1 cellular context compared by ENCODE assay signal in the genomic region with DNA sequence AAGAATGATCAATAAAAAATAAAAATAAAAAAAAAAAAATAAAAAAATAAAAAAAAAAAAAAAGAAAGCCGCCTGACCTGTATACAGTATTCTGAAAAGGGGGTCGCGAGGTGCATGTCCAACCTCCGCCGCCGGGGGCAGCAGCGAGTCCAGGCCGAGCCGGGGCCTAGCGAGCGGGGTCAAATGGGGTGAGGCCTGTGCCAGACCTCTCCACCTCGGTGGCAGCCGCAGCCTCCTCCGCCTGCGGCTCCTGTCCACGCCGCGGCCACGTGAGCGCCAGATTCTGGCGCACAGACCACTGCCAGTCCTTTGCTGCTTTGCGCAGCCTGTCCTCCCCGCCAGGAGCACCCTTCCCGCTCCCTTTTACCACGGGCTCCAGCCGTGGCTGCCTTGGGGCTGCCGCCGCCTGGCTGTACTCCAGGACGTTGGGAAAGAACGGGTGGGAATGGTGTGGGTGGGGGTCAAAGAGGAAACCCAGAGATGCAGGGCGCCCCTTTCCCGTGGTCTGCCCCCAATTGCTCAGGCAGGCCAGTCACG.
TF ChIP-seq lines count a peak whose summit lies in the region.

No MANE protein-coding gene starts in this region.

TF ChIP-seq in HepG2, 621 proteins besides CTCF, POLR2A, EP300 and RAD21 (continued from another document and continues in another):
- peak; percentile 92; the same call in 1 of the 2 replicates for TF ChIP-seq CERS6 (CRISPR knock-in tag; IDR thresholded peaks at IDR 0.05)
- TF ChIP-seq NFKBIZ (CRISPR knock-in tag; IDR thresholded peaks at IDR 0.05), result peak; percentile 92
- TF ChIP-seq ZBTB42 (CRISPR knock-in tag; IDR thresholded peaks at IDR 0.05), result peak; percentile 92
- TF ChIP-seq ADNP (CRISPR knock-in tag; IDR thresholded peaks at IDR 0.05), result no peak
- peak; percentile 93 for TF ChIP-seq SNAPC2 (CRISPR knock-in tag; IDR thresholded peaks at IDR 0.05)
- TF ChIP-seq HNRNPUL1 (IDR thresholded peaks at IDR 0.05; ENCODE audit: low read depth, low read length), result no peak
- TF ChIP-seq, protein P1, sequence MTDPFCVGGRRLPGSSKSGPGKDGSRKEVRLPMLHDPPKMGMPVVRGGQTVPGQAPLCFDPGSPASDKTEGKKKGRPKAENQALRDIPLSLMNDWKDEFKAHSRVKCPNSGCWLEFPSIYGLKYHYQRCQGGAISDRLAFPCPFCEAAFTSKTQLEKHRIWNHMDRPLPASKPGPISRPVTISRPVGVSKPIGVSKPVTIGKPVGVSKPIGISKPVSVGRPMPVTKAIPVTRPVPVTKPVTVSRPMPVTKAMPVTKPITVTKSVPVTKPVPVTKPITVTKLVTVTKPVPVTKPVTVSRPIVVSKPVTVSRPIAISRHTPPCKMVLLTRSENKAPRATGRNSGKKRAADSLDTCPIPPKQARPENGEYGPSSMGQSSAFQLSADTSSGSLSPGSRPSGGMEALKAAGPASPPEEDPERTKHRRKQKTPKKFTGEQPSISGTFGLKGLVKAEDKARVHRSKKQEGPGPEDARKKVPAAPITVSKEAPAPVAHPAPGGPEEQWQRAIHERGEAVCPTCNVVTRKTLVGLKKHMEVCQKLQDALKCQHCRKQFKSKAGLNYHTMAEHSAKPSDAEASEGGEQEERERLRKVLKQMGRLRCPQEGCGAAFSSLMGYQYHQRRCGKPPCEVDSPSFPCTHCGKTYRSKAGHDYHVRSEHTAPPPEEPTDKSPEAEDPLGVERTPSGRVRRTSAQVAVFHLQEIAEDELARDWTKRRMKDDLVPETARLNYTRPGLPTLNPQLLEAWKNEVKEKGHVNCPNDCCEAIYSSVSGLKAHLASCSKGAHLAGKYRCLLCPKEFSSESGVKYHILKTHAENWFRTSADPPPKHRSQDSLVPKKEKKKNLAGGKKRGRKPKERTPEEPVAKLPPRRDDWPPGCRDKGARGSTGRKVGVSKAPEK (CRISPR knock-in tag; IDR thresholded peaks at IDR 0.05; ENCODE audit: borderline replicate concordance), result peak; percentile 95; the same call in 1 of the 2 replicates
- TF ChIP-seq ZNF362 (CRISPR knock-in tag; IDR thresholded peaks at IDR 0.05; ENCODE audit: borderline replicate concordance), result peak; percentile 73; the same call in 1 of the 2 replicates
- TF ChIP-seq ZNF552 (CRISPR knock-in tag; IDR thresholded peaks at IDR 0.05; ENCODE audit: borderline replicate concordance), result peak; percentile 95
- no peak for TF ChIP-seq ATF1 (CRISPR knock-in tag; IDR thresholded peaks at IDR 0.05)
- TF ChIP-seq MEIS2 (CRISPR knock-in tag; IDR thresholded peaks at IDR 0.05), result peak; percentile 95
- 0 out of 2 replicates have a peak, but pooled peaks have one; percentile 71 for TF ChIP-seq ZNF383 (CRISPR knock-in tag; IDR thresholded peaks at IDR 0.05; ENCODE audit: borderline replicate concordance)
- no peak; the same call in 1 of the 2 replicates for TF ChIP-seq XBP1 (CRISPR knock-in tag; IDR thresholded peaks at IDR 0.05)
- peak; percentile 62; the same call in 1 of the 2 replicates for TF ChIP-seq JUN (CRISPR knock-in tag; IDR thresholded peaks at IDR 0.05)
- 0 out of 2 replicates have a peak, but pooled peaks have one; percentile 33 for TF ChIP-seq ZBTB4 (CRISPR knock-in tag; IDR thresholded peaks at IDR 0.05; ENCODE audit: borderline replicate concordance)
- TF ChIP-seq SOX6 (IDR thresholded peaks at IDR 0.05), result no peak
- TF ChIP-seq SOX6 (CRISPR knock-in tag; IDR thresholded peaks at IDR 0.05), result peak; percentile 95
- TF ChIP-seq ATRX (CRISPR knock-in tag; IDR thresholded peaks at IDR 0.05; ENCODE audit: borderline replicate concordance), result no peak
- peak; percentile 67 for TF ChIP-seq STAG1 (CRISPR knock-in tag; IDR thresholded peaks at IDR 0.05)
- peak; percentile 79 for TF ChIP-seq RCOR2 (CRISPR knock-in tag; IDR thresholded peaks at IDR 0.05)
- TF ChIP-seq REXO4 (CRISPR knock-in tag; IDR thresholded peaks at IDR 0.05; ENCODE audit: borderline replicate concordance), result peak; percentile 62; the same call in 1 of the 2 replicates
- TF ChIP-seq RBM39 (IDR thresholded peaks at IDR 0.05; ENCODE audit: low read depth, low read length, poor library complexity, severe bottlenecking), result peak; percentile 93
- peak; percentile 98 for TF ChIP-seq HBP1 (CRISPR knock-in tag; IDR thresholded peaks at IDR 0.05; ENCODE audit: low read depth)
- TF ChIP-seq RXRB (CRISPR knock-in tag; IDR thresholded peaks at IDR 0.05; ENCODE audit: borderline replicate concordance), result peak; percentile 100
- TF ChIP-seq, protein P2, sequence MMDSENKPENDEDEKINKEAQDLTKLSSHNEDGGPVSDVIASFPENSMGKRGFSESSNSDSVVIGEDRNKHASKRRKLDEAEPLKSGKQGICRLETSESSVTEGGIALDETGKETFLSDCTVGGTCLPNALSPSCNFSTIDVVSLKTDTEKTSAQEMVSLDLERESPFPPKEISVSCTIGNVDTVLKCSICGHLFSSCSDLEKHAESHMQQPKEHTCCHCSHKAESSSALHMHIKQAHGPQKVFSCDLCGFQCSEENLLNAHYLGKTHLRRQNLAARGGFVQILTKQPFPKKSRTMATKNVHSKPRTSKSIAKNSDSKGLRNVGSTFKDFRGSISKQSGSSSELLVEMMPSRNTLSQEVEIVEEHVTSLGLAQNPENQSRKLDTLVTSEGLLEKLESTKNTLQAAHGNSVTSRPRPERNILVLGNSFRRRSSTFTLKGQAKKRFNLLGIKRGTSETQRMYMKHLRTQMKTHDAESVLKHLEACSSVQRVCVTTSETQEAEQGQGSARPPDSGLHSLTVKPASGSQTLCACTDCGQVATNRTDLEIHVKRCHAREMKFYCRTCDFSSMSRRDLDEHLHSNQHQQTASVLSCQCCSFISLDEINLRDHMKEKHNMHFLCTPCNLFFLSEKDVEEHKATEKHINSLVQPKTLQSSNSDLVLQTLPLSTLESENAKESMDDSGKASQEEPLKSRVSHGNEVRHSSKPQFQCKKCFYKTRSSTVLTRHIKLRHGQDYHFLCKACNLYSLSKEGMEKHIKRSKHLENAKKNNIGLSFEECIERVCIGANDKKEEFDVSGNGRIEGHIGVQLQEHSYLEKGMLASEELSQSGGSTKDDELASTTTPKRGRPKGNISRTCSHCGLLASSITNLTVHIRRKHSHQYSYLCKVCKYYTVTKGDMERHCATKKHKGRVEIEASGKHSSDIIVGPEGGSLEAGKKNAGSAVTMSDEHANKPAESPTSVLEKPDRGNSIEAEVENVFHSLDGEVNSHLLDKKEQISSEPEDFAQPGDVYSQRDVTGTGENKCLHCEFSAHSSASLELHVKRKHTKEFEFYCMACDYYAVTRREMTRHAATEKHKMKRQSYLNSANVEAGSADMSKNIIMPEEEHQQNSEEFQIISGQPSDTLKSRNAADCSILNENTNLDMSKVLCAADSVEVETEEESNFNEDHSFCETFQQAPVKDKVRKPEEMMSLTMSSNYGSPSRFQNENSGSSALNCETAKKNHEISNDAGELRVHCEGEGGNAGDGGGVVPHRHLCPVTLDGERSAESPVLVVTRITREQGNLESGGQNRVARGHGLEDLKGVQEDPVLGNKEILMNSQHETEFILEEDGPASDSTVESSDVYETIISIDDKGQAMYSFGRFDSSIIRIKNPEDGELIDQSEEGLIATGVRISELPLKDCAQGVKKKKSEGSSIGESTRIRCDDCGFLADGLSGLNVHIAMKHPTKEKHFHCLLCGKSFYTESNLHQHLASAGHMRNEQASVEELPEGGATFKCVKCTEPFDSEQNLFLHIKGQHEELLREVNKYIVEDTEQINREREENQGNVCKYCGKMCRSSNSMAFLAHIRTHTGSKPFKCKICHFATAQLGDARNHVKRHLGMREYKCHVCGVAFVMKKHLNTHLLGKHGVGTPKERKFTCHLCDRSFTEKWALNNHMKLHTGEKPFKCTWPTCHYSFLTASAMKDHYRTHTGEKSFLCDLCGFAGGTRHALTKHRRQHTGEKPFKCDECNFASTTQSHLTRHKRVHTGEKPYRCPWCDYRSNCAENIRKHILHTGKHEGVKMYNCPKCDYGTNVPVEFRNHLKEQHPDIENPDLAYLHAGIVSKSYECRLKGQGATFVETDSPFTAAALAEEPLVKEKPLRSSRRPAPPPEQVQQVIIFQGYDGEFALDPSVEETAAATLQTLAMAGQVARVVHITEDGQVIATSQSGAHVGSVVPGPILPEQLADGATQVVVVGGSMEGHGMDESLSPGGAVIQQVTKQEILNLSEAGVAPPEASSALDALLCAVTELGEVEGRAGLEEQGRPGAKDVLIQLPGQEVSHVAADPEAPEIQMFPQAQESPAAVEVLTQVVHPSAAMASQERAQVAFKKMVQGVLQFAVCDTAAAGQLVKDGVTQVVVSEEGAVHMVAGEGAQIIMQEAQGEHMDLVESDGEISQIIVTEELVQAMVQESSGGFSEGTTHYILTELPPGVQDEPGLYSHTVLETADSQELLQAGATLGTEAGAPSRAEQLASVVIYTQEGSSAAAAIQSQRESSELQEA (CRISPR knock-in tag; IDR thresholded peaks at IDR 0.05; ENCODE audit: not compliant biosample characterization), result peak; percentile 59
- TF ChIP-seq ZFX (CRISPR knock-in tag; IDR thresholded peaks at IDR 0.05; ENCODE audit: low read depth), result peak; percentile 96
- TF ChIP-seq ZBTB1 (CRISPR knock-in tag; IDR thresholded peaks at IDR 0.05; ENCODE audit: borderline replicate concordance), result no peak
- TF ChIP-seq ZNF713 (CRISPR knock-in tag; IDR thresholded peaks at IDR 0.05), result 0 out of 2 replicates have a peak, but pooled peaks have one; percentile 75
- TF ChIP-seq, protein P3, sequence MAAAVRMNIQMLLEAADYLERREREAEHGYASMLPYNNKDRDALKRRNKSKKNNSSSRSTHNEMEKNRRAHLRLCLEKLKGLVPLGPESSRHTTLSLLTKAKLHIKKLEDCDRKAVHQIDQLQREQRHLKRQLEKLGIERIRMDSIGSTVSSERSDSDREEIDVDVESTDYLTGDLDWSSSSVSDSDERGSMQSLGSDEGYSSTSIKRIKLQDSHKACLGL (CRISPR knock-in tag; IDR thresholded peaks at IDR 0.05), result peak; percentile 96
- peak; percentile 93 for TF ChIP-seq ARID2 (CRISPR knock-in tag; IDR thresholded peaks at IDR 0.05; ENCODE audit: borderline replicate concordance)
- peak; percentile 65; the same call in 1 of the 2 replicates for TF ChIP-seq CEBPG (CRISPR knock-in tag; IDR thresholded peaks at IDR 0.05)
- peak; percentile 54 for TF ChIP-seq FOXJ3 (CRISPR knock-in tag; IDR thresholded peaks at IDR 0.05; ENCODE audit: borderline replicate concordance)
- peak; percentile 45; the same call in 1 of the 2 replicates for TF ChIP-seq NR2F2 (IDR thresholded peaks at IDR 0.05; ENCODE audit: borderline replicate concordance, low read depth)
- TF ChIP-seq SRSF1 (optimal IDR thresholded peaks at IDR 0.05; ENCODE audit: low read depth, low read length), result peak; percentile 71
- 0 out of 2 replicates have a peak, but pooled peaks have one; percentile 78 for TF ChIP-seq ZNF335 (CRISPR knock-in tag; IDR thresholded peaks at IDR 0.05)
- 0 out of 2 replicates have a peak, but pooled peaks have one; percentile 35 for TF ChIP-seq GMEB2 (CRISPR knock-in tag; IDR thresholded peaks at IDR 0.05; ENCODE audit: low read depth)
- TF ChIP-seq ZNF724P (CRISPR knock-in tag; IDR thresholded peaks at IDR 0.05; ENCODE audit: borderline replicate concordance), result peak; percentile 90; the same call in 1 of the 2 replicates
